7 cellular contexts compared by ENCODE assay signal in the genomic region with DNA sequence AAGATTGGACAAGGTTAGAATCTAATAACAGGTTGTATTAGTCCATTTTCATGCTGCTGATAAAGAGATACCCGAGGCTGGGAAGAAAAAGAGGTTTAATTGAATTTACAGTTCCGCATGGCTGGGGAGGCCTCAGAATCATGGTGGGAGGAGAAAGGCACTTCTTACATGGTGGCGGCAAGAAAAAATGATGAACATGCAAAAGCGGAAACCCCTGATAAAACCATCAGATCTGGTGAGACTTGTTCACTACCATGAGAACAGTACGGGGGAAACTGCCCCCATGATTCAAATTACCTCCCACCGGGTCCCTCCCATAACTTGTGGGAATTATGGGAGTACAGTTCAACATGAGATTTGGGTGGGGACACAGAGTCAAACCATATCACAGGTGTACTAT. TPM values are rescaled to one million over a fixed set of nuclear protein-coding genes. Genes with fewer than 3 reads are reported as not detected.
"Had no signal": no experiment of that assay in that cellular context is flagged by ENCODE, and none has a peak within 500 bp of the region (broad histone marks: within the 10 kb centered on the region; RNA-seq: fewer than 3 reads in every experiment).

No MANE protein-coding gene starts in this region.

- FAIRE-seq: HepG2, HTR-8/SVneo had no signal

- DNase-seq: IMR-90, KBM-7, KG1 had no signal

- ATAC-seq: HepG2 had no signal

- H3K27ac ChIP-seq: HL-60 had no signal

RNA-seq across cellular contexts. Expression of gene TTLL7, which starts 22.9 kb away (rescaled TPM):
- polyA plus RNA-seq: IgD-negative memory B cell had no signal
